ENCODE assay signal across 12 cellular contexts in the genomic region with DNA sequence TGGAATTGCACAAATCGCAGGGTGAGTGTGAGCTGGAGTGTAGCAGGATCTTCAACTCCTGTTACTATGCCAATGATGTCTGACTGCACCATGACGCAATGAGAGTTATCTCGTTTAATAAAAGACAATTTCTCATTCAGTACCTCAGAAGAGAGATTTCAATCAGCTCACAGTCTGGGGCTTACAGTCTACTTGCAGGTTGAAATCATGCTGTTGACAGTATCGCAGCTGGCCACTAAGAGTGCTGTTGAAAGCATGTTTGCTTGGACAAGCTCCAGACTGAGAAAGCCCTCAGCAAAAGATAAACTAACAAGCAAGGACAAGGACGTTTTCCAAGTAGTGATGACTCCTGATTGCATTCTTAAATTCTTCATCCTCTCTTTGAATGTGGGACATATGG.
DNase-seq lines count a peak whose midpoint lies in the region; TF ChIP-seq lines count a peak whose summit lies in the region.
"Had no signal": no experiment of that assay in that cellular context is flagged by ENCODE, and none has a peak within 500 bp of the region (broad histone marks: within the 10 kb centered on the region; RNA-seq: fewer than 3 reads in every experiment).

No MANE protein-coding gene starts in this region.

- 16% methylated on average over 5 of the region's 5 CpGs for whole genome bisulfite sequencing in mammary epithelial cell (ENCODE audit: low coverage, missing lambda C conversion rate)
- 9 to 30% (median 16%) methylated on average over 5 of the region's 5 CpGs for WGBS in ovary, 3 donors

- no peaks in the 10 kb centered on the region for H4K20me1 ChIP-seq in mammary epithelial cell (ENCODE audit: insufficient read depth, low read length)

- no peak overlapping the region for H2AFZ ChIP-seq in mammary epithelial cell (ENCODE audit: low read depth, low read length)

- no peak overlapping the region for H3K4me3 Mint-ChIP-seq in neural crest cell

- no peaks in the 10 kb centered on the region for H3K4me1 Mint-ChIP-seq in neural crest cell

- TF ChIP-seq EP300 in ovary (IDR thresholded peaks at IDR 0.05) = no peak

- peaks cover 4% of the 10 kb centered on the region for H3K9me3 Mint-ChIP-seq in neural crest cell

- DNase-seq in H7 = peak; percentile 14
- DNase-seq in NCI-H2107 treated with DMSO at 0.1 percent for 48 hours (lab: John Stamatoyannopoulos, UW; ENCODE audit: unreplicated experiment) = peak; percentile 24
- DNase-seq in mammary epithelial cell = no peak
- no peak for DNase-seq in neural crest cell (ENCODE audit: low read depth, low spot score)
- no peak for DNase-seq in ovary
- no peak for DNase-seq in stimulated activated CD4-positive, alpha-beta T cell treated with anti-CD3 and anti-CD28 coated beads, Interleukin-15, amount 100 ng/mL, for 24 hours
- DNase-seq in activated CD8-positive, alpha-beta memory T cell treated with anti-CD3 and anti-CD28 coated beads, Interleukin-2, amount 50 U/mL, for 48 hours = no peak
- DNase-seq in activated T-cell treated with anti-CD3 and anti-CD28 coated beads, Interleukin-2, amount 50 U/mL, for 48 hours = no peak
- DNase-seq: T-helper 1 cell, upper lobe of right lung had no signal

- no peaks in the 10 kb centered on the region for H3K9me3 ChIP-seq in mammary epithelial cell (replicated peaks; ENCODE audit: insufficient read depth, low read length)
- no peaks in the 10 kb centered on the region for H3K9me3 ChIP-seq in ovary
- H3K9me3 ChIP-seq: neutrophil, upper lobe of right lung had no signal

- H3K27ac ChIP-seq in mammary epithelial cell (ENCODE audit: insufficient read depth, low read depth, low read length) = no peak overlapping the region
- no peak overlapping the region for H3K27ac ChIP-seq in ovary
- H3K27ac ChIP-seq: coronary artery, neutrophil, upper lobe of right lung had no signal

- peak; percentile 15 to 50 for TF ChIP-seq CTCF in mammary epithelial cell (conservative IDR thresholded peaks at IDR 0.05 in 1 of 2, IDR thresholded peaks at IDR 0.05 in 1 of 2; ENCODE audit: extremely low read depth in 1 of 2, insufficient read depth in 1 of 2, low read depth in 1 of 2, low read length in 2 of 2)
- peak; percentile 47 for TF ChIP-seq CTCF in neural crest cell (conservative IDR thresholded peaks at IDR 0.05)
- no peak for TF ChIP-seq CTCF in ovary (IDR thresholded peaks at IDR 0.05)

- in situ Hi-C loops in mammary epithelial cell (cut with MboI; ENCODE audit: low sequenced_read_pairs in 2 of 2) = loop anchor here (25.0 kb wide), 1 partner anchor 140 kb away; no protein-coding TSS in a partner anchor

- CTCF ChIA-PET in mammary epithelial cell (lab: Charles Lee; ENCODE audit: low non-redundant PET) = interaction anchor here (0.7 kb wide), 1 partner anchor 142 kb away, joined by 3 read pairs; no protein-coding TSS in a partner anchor

- dilution Hi-C loops in mammary epithelial cell (cut with HindIII; ENCODE audit: low sequenced_read_pairs) = no loop called here

- H3K27me3 ChIP-seq in H7 (ENCODE audit: control insufficient read depth, insufficient read depth, low read length) (no peaks in the 10 kb centered on the region), mammary epithelial cell (ENCODE audit: insufficient read depth, low read length) (peaks cover 4% of the 10 kb centered on the region), ovary (no peaks in the 10 kb centered on the region)
- H3K27me3 ChIP-seq: neutrophil, upper lobe of right lung had no signal

- H3K4me2 ChIP-seq in mammary epithelial cell (ENCODE audit: insufficient read depth, low read depth, low read length) = no peak overlapping the region

- no peak for TF ChIP-seq POLR2A in ovary (IDR thresholded peaks at IDR 0.05)

- H3K27me3 Mint-ChIP-seq in neural crest cell (ENCODE audit: low read depth) = no peaks in the 10 kb centered on the region

- H3K79me2 ChIP-seq in mammary epithelial cell (ENCODE audit: insufficient read depth, low read length) = no peaks in the 10 kb centered on the region

- H3K4me1 ChIP-seq in mammary epithelial cell (ENCODE audit: insufficient read depth, low read length) (no peaks in the 10 kb centered on the region), ovary (ENCODE audit: insufficient read depth) (no peaks in the 10 kb centered on the region)
- H3K4me1 ChIP-seq: upper lobe of right lung had no signal

- no peaks in the 10 kb centered on the region for H3K36me3 Mint-ChIP-seq in neural crest cell (ENCODE audit: low read depth)

- H3K36me3 ChIP-seq in H7 (replicated peaks; ENCODE audit: control insufficient read depth, insufficient read depth, low read length) = no peaks in the 10 kb centered on the region
- no peaks in the 10 kb centered on the region for H3K36me3 ChIP-seq in mammary epithelial cell (ENCODE audit: insufficient read depth, low read length)
- no peaks in the 10 kb centered on the region for H3K36me3 ChIP-seq in ovary
- H3K36me3 ChIP-seq: neutrophil, upper lobe of right lung had no signal

- no TSS peak for BruUV-seq in mammary epithelial cell (replicated peaks; lab: Mats Ljungman, UMichigan)

- intact Hi-C loops in mammary epithelial cell (cut with micrococcal nuclease) = loop anchor here (5.0 kb wide), 1 partner anchor 140 kb away; no protein-coding TSS in a partner anchor
- intact Hi-C loops in ovary (cut with DNase I) = no loop called here

- no peak overlapping the region for H3K4me3 ChIP-seq in H7 (ENCODE audit: insufficient read depth, low read depth, low read length)
- H3K4me3 ChIP-seq in mammary epithelial cell (replicated peaks in 1 of 3; ENCODE audit: insufficient read depth in 1 of 3, low read depth in 2 of 3, low read length in 3 of 3) = no peak overlapping the region
- H3K4me3 ChIP-seq in ovary = no peak overlapping the region
- H3K4me3 ChIP-seq: coronary artery, upper lobe of right lung had no signal

- no peak overlapping the region for H3K27ac Mint-ChIP-seq in neural crest cell (ENCODE audit: unreplicated experiment)

- no peak overlapping the region for H3K9ac ChIP-seq in mammary epithelial cell (ENCODE audit: insufficient read depth, low read length)

Comparison
In these comparisons a context has a peak if more than half of its experiments do, and no peak if none do; other contexts are left out.
1. DNase-seq: peak in H7 (single experiment) and NCI-H2107 treated with DMSO at 0.1 percent for 48 hours (single experiment); none in mammary epithelial cell (single experiment), neural crest cell (single experiment), ovary (0 of 5), stimulated activated CD4-positive, alpha-beta T cell treated with anti-CD3 and anti-CD28 coated beads, Interleukin-15, amount 100 ng/mL, for 24 hours (single experiment), activated CD8-positive, alpha-beta memory T cell treated with anti-CD3 and anti-CD28 coated beads, Interleukin-2, amount 50 U/mL, for 48 hours (single experiment) and activated T-cell treated with anti-CD3 and anti-CD28 coated beads, Interleukin-2, amount 50 U/mL, for 48 hours (0 of 2).
2. CTCF ChIP-seq: peak in mammary epithelial cell (2 of 2) and neural crest cell (single experiment); none in ovary (0 of 3).